ENCODE assay signal across 17 cellular contexts in the genomic region with DNA sequence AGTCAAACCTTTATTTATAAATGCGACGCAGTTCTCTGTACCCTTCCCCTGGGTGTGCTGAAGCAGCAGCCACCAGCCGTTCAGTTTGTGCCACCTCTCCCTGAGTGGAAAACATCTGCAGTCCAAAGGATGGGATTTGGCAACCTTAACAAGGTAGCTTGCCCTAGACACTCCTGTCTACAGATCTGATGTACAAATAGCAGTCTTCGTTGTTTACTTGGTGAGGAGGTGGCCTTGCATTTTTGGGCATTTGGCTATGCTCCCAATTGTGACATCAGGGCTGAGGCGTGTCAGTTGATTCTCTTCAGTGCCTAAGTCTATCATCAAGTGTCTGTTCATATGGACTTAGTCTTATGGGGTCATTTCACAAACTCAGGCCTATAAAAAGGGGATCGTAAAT.
"Had no signal": no experiment of that assay in that cellular context is flagged by ENCODE, and none has a peak within 500 bp of the region (broad histone marks: within the 10 kb centered on the region; RNA-seq: fewer than 3 reads in every experiment).

No MANE protein-coding gene starts in this region.

- H3K27me3 ChIP-seq: ascending aorta, esophagus squamous epithelium had no signal

- H3K4me3 Mint-ChIP-seq: activated B cell treated with CpG ODN at 0.5 μM for 24 hours; activated CD8-positive, alpha-beta T cell treated with anti-CD3 and anti-CD28 coated beads for 36 hours; activated naive CD4-positive, alpha-beta T cell treated with anti-CD3 and anti-CD28 coated beads, Interleukin-2, amount 10 ng/mL, durations not matched to agents 7 days and 5 days; nephron; stimulated activated naive CD8-positive, alpha-beta T cell treated with anti-CD3 and anti-CD28 coated beads, Interleukin-15, amount 100 ng/mL, for 72 hours had no signal

- DNase-seq: activated B cell treated with CpG ODN at 0.5 μM for 24 hours; activated CD4-positive, alpha-beta T cell treated with anti-CD3 and anti-CD28 coated beads for 4 hours; activated CD8-positive, alpha-beta T cell treated with anti-CD3 and anti-CD28 coated beads for 36 hours; activated naive CD4-positive, alpha-beta T cell treated with anti-CD3 and anti-CD28 coated beads, Interleukin-2, amount 10 ng/mL, durations not matched to agents 7 days and 5 days; activated T-cell treated with anti-CD3 and anti-CD28 coated beads, Interleukin-2, amount 50 U/mL, for 1 hour; cerebellar nuclear complex; effector CD4-positive, alpha-beta T cell; esophagus squamous epithelium; mesendoderm; occipital lobe; posterior cingulate gyrus; stimulated activated CD4-positive, alpha-beta T cell treated with anti-CD3 and anti-CD28 coated beads, Interleukin-2, amount 100 ng/mL, for 24 hours; stimulated activated naive CD8-positive, alpha-beta T cell treated with anti-CD3 and anti-CD28 coated beads, Interleukin-15, amount 100 ng/mL, for 72 hours; SW 1271; trophoblast cell had no signal

- H3K4me3 ChIP-seq: ascending aorta, esophagus squamous epithelium had no signal

- H3K27ac Mint-ChIP-seq: activated B cell treated with CpG ODN at 0.5 μM for 24 hours; activated CD8-positive, alpha-beta T cell treated with anti-CD3 and anti-CD28 coated beads for 36 hours; nephron; stimulated activated naive CD8-positive, alpha-beta T cell treated with anti-CD3 and anti-CD28 coated beads, Interleukin-15, amount 100 ng/mL, for 72 hours had no signal

- H3K27ac ChIP-seq: ascending aorta, esophagus squamous epithelium had no signal

- H3K9me3 ChIP-seq: ascending aorta, esophagus squamous epithelium had no signal

- ATAC-seq: activated CD8-positive, alpha-beta T cell treated with anti-CD3 and anti-CD28 coated beads for 36 hours; stimulated activated naive CD8-positive, alpha-beta T cell treated with anti-CD3 and anti-CD28 coated beads, Interleukin-15, amount 100 ng/mL, for 72 hours had no signal

- H3K27me3 Mint-ChIP-seq: activated B cell treated with CpG ODN at 0.5 μM for 24 hours; activated CD8-positive, alpha-beta T cell treated with anti-CD3 and anti-CD28 coated beads for 36 hours; activated naive CD4-positive, alpha-beta T cell treated with anti-CD3 and anti-CD28 coated beads, Interleukin-2, amount 10 ng/mL, durations not matched to agents 7 days and 5 days; stimulated activated naive CD8-positive, alpha-beta T cell treated with anti-CD3 and anti-CD28 coated beads, Interleukin-15, amount 100 ng/mL, for 72 hours had no signal

- H3K9me3 Mint-ChIP-seq: activated B cell treated with CpG ODN at 0.5 μM for 24 hours; activated CD8-positive, alpha-beta T cell treated with anti-CD3 and anti-CD28 coated beads for 36 hours; activated naive CD4-positive, alpha-beta T cell treated with anti-CD3 and anti-CD28 coated beads, Interleukin-2, amount 10 ng/mL, durations not matched to agents 7 days and 5 days; nephron; stimulated activated naive CD8-positive, alpha-beta T cell treated with anti-CD3 and anti-CD28 coated beads, Interleukin-15, amount 100 ng/mL, for 72 hours had no signal

- H3K4me1 Mint-ChIP-seq: activated B cell treated with CpG ODN at 0.5 μM for 24 hours; activated naive CD4-positive, alpha-beta T cell treated with anti-CD3 and anti-CD28 coated beads, Interleukin-2, amount 10 ng/mL, durations not matched to agents 7 days and 5 days; nephron; stimulated activated naive CD8-positive, alpha-beta T cell treated with anti-CD3 and anti-CD28 coated beads, Interleukin-15, amount 100 ng/mL, for 72 hours had no signal
